8 cellular contexts compared by ENCODE assay signal in genomic region chr19:21020298-21021227, GRCh38. TPM values are rescaled to one million over a fixed set of nuclear protein-coding genes. Genes with fewer than 3 reads are reported as not detected.
DNase-seq lines count a peak whose midpoint lies in the region; ATAC-seq and FAIRE-seq lines count a peak whose summit lies in the region.

Gene ZNF430 (plus strand): TSS chr19:21020657. CDS start chr19:21020801, 144 bp downstream.

- H3K27ac ChIP-seq in mesendoderm (ENCODE audit: low read depth, low read length) = peak within 1 kb of the TSS; percentile 69

- no peak within 1 kb of the TSS for H3K23ac ChIP-seq in mesendoderm (ENCODE audit: low read length)

- H4K8ac ChIP-seq in mesendoderm (ENCODE audit: low read depth, low read length) = no peak within 1 kb of the TSS

- H3K79me1 ChIP-seq in mesendoderm (ENCODE audit: low read length) = peaks cover 2% of the 10 kb centered on the region

- peak within 1 kb of the TSS; percentile 92 for H3K56ac ChIP-seq in mesendoderm (ENCODE audit: low read length)

- H3K4ac ChIP-seq in mesendoderm (ENCODE audit: low read depth, low read length) = no peak within 1 kb of the TSS

- DNase-seq in COLO668 (lab: John Stamatoyannopoulos, UW; ENCODE audit: unreplicated experiment) (peak; percentile 92), HTR-8/SVneo (ENCODE audit: insufficient read length, low spot score) (peak; percentile 91), NOMO-1 treated with dmso at 0.1 percent for 144 hours (lab: John Stamatoyannopoulos, UW; ENCODE audit: unreplicated experiment) (peak; percentile 98), mesendoderm (peak; percentile 99)
- peak; percentile 79 to 84 (median 81) for DNase-seq in activated CD8-positive, alpha-beta memory T cell treated with anti-CD3 and anti-CD28 coated beads for 48 hours (ENCODE audit: low read depth in 2 of 3, low spot score in 2 of 3)
- DNase-seq in stimulated activated CD8-positive, alpha-beta memory T cell treated with anti-CD3 and anti-CD28 coated beads, Interleukin-15, amount 100 ng/mL, for 1 hour (ENCODE audit: low read depth) = peak; percentile 86

- ATAC-seq in GM21360 (IDR thresholded peaks at IDR 0.05; ENCODE audit: unreplicated experiment) = peak; percentile 90

- no peaks in the 10 kb centered on the region for H3K9me3 ChIP-seq in endocrine pancreas (ENCODE audit: control insufficient read depth, low read length)

- H3K9ac ChIP-seq in endocrine pancreas (ENCODE audit: control insufficient read depth, insufficient read depth, low read length) (peak within 1 kb of the TSS; percentile 90), mesendoderm (ENCODE audit: low read length) (peak within 1 kb of the TSS; percentile 73)

- H3K4me3 ChIP-seq in endocrine pancreas (ENCODE audit: control insufficient read depth, insufficient read depth, low read length) (peak within 1 kb of the TSS; percentile 78), mesendoderm (ENCODE audit: low read length) (peak within 1 kb of the TSS; percentile 53)

- H3K4me1 ChIP-seq in endocrine pancreas (ENCODE audit: control insufficient read depth, insufficient read depth, low read length) = peaks cover 14% of the 10 kb centered on the region
- H3K4me1 ChIP-seq in mesendoderm (ENCODE audit: control insufficient read depth, low read depth, low read length) = no peaks in the 10 kb centered on the region

- peak within 1 kb of the TSS; percentile 55 for H3K4me2 ChIP-seq in mesendoderm (ENCODE audit: low read length)

- H2BK15ac ChIP-seq in mesendoderm (replicated peaks; ENCODE audit: low read depth) = no peak within 1 kb of the TSS

- no peak within 1 kb of the TSS for H2AK5ac ChIP-seq in mesendoderm (ENCODE audit: low read length)

- H3K27me3 ChIP-seq in endocrine pancreas (ENCODE audit: control insufficient read depth, insufficient read depth, low read length) (no peaks in the 10 kb centered on the region), mesendoderm (ENCODE audit: insufficient read depth, low read length, poor library complexity) (no peaks in the 10 kb centered on the region)

- H4K5ac ChIP-seq in mesendoderm (ENCODE audit: low read length) = no peak within 1 kb of the TSS

- H3K18ac ChIP-seq in mesendoderm (ENCODE audit: low read length) = no peak within 1 kb of the TSS

- H3K36me3 ChIP-seq in endocrine pancreas (ENCODE audit: control insufficient read depth, insufficient read depth, low read length) (no peaks in the 10 kb centered on the region), mesendoderm (ENCODE audit: control insufficient read depth, insufficient read depth, low read length) (no peaks in the 10 kb centered on the region)

- peak within 1 kb of the TSS; percentile 48 for H2BK5ac ChIP-seq in mesendoderm (ENCODE audit: low read length)

- WGBS in mesendoderm (ENCODE audit: extremely low coverage, insufficient coverage, low lambda C conversion rate) = no CpG with 5 or more reads among the region's 44 CpGs

- H3K79me2 ChIP-seq in mesendoderm (ENCODE audit: control insufficient read depth, insufficient read depth, low read length) = peaks cover 15% of the 10 kb centered on the region

- H2BK120ac ChIP-seq in mesendoderm (ENCODE audit: low read depth, low read length) = no peak within 1 kb of the TSS

- peak; percentile 90 for FAIRE-seq in HTR-8/SVneo (lab: Jason Lieb, UNC)

RNA-seq across cellular contexts. Expression of gene ZNF430, which starts in this region (rescaled TPM):
- 11.7 TPM for polyA plus RNA-seq in mesendoderm (2013, experiment 1 of 2)
- 13.5 TPM for polyA plus RNA-seq in mesendoderm (2013, experiment 2 of 2)

Comparison
In these comparisons a context has a peak if more than half of its experiments do, and no peak if none do; other contexts are left out.
1. Peak in every context shown above with its lines: DNase-seq, ATAC-seq, H3K4me3 ChIP-seq and H3K27ac ChIP-seq.